Comparison of ENCODE assay signal across 2 cellular contexts in the genomic region with DNA sequence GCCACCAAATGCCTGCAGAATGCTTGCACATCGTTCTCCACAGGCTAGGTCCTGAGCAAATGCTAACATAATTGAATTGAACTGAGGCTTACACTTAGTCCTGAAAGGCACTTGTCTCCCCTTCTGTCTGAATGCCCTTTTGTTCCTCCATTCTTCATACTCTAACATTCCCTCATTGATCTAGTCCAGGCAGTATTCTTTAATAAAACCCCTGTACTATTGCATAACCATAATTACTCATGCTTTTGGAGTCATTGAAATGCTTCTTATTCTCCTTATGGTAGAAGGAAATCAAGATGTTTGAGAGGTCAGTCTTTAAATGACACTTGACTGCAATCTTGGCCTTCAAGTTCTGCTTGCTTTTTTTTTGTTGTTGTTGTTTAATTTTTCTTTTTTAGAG.
TF ChIP-seq lines count a peak whose summit lies in the region.

No MANE protein-coding gene starts in this region.

TF ChIP-seq in SK-N-SH, 30 proteins besides CTCF, POLR2A, EP300 and RAD21 (continued from another document):
- TF ChIP-seq EZH2phosphoT487 (IDR thresholded peaks at IDR 0.05; ENCODE audit: borderline replicate concordance, low read depth), result no peak

TF ChIP-seq in SK-N-SH treated with all-trans-retinoic acid at 6 μM for 48 hours, 23 proteins besides CTCF, POLR2A, EP300 and RAD21 (continued from another document):
- TF ChIP-seq, protein P1, sequence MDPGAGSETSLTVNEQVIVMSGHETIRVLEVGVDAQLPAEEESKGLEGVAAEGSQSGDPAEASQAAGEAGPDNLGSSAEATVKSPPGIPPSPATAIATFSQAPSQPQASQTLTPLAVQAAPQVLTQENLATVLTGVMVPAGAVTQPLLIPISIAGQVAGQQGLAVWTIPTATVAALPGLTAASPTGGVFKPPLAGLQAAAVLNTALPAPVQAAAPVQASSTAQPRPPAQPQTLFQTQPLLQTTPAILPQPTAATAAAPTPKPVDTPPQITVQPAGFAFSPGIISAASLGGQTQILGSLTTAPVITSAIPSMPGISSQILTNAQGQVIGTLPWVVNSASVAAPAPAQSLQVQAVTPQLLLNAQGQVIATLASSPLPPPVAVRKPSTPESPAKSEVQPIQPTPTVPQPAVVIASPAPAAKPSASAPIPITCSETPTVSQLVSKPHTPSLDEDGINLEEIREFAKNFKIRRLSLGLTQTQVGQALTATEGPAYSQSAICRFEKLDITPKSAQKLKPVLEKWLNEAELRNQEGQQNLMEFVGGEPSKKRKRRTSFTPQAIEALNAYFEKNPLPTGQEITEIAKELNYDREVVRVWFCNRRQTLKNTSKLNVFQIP (CRISPR knock-in tag; IDR thresholded peaks at IDR 0.05; ENCODE audit: borderline replicate concordance, low read depth), result no peak
- TF ChIP-seq ZNF70 (CRISPR knock-in tag; IDR thresholded peaks at IDR 0.05) (no peak), ZFP3 (CRISPR knock-in tag; IDR thresholded peaks at IDR 0.05) (no peak), PPARA (CRISPR knock-in tag; IDR thresholded peaks at IDR 0.05; ENCODE audit: borderline replicate concordance) (no peak), ZFP30 (CRISPR knock-in tag; IDR thresholded peaks at IDR 0.05) (no peak)
